Comparison of ENCODE assay signal across 8 cellular contexts in genomic region chr1:112706505-112707216, GRCh38. TPM values are rescaled to one million over a fixed set of nuclear protein-coding genes. Genes with fewer than 3 reads are reported as not detected.
DNase-seq lines count a peak whose midpoint lies in the region; TF ChIP-seq lines count a peak whose summit lies in the region.

Gene RHOC, minus strand, starts transcription at chr1:112707127. Its CDS starts 3,328 bp downstream, at chr1:112703799.

- peak; percentile 36 for DNase-seq in A172 (ENCODE audit: low spot score)
- DNase-seq in GM10266 (ENCODE audit: extremely low spot score), result peak; percentile 94
- peak; percentile 81 for DNase-seq in HEK293T (ENCODE audit: extremely low spot score)
- DNase-seq in NAMALWA (ENCODE audit: low spot score), result peak; percentile 76
- peak; percentile 71 for DNase-seq in activated CD8-positive, alpha-beta memory T cell treated with anti-CD3 and anti-CD28 coated beads, Interleukin-2, amount 50 U/mL, for 48 hours
- peak; percentile 42 for DNase-seq in fibroblast of pulmonary artery (ENCODE audit: low read depth)
- DNase-seq in NCI-H1092 (lab: John Stamatoyannopoulos, UW), result no peak

- TF ChIP-seq CTCF in GM10266 (IDR thresholded peaks at IDR 0.05; ENCODE audit: control insufficient read depth, insufficient read depth, low read depth, missing control alignments) (no peak), fibroblast of pulmonary artery (IDR thresholded peaks at IDR 0.05; ENCODE audit: low read length, missing control alignments) (no peak), nephron (IDR thresholded peaks at IDR 0.05; ENCODE audit: unreplicated experiment in 3 of 3) (no peak)

- peak within 1 kb of the TSS; percentile 95 for H3K4me3 ChIP-seq in fibroblast of pulmonary artery (replicated peaks; ENCODE audit: low read depth, low read length)

- CTCF ChIA-PET in HEK293T (lab: Yijun Ruan, JAX), result interaction anchor here (1.9 to 2.1 kb wide), 2 partner anchors 10 to 32 kb away, joined by 7 to 9 read pairs; partner anchors contain the start of gene MOV10

- peaks cover 28% of the 10 kb centered on the region for H3K27me3 Mint-ChIP-seq in nephron (ENCODE audit: low read depth)

- POLR2A ChIA-PET in HEK293T (lab: Yijun Ruan, JAX), result interaction anchor here (1.9 to 2.4 kb wide), 3 partner anchors 8 to 88 kb away, joined by 6 to 17 read pairs (median 16); partner anchors contain the start of genes CAPZA1, MOV10, PPM1J and ST7L

- peak within 1 kb of the TSS; percentile 93 to 97 (median 95) for H3K4me3 Mint-ChIP-seq in nephron

- peak within 1 kb of the TSS; percentile 92 to 99 (median 98) for H3K27ac Mint-ChIP-seq in nephron

- H3K36me3 Mint-ChIP-seq in nephron (ENCODE audit: low read depth), result peaks cover 21% of the 10 kb centered on the region

- peaks cover 45% of the 10 kb centered on the region for H3K4me1 Mint-ChIP-seq in nephron

- no peaks in the 10 kb centered on the region for H3K9me3 Mint-ChIP-seq in nephron

TF ChIP-seq in HEK293T, 16 proteins besides CTCF, POLR2A, EP300 and RAD21:
- TF ChIP-seq BHLHE40 (IDR thresholded peaks at IDR 0.05; ENCODE audit: borderline replicate concordance) (no peak), ELF4 (IDR thresholded peaks at IDR 0.05) (no peak), FOXM1 (IDR thresholded peaks at IDR 0.05; ENCODE audit: borderline replicate concordance) (no peak), SP1 (IDR thresholded peaks at IDR 0.05) (no peak), NFRKB (IDR thresholded peaks at IDR 0.05) (no peak), L3MBTL2 (conservative IDR thresholded peaks at IDR 0.05) (no peak), FOXK2 (IDR thresholded peaks at IDR 0.05) (no peak), HDGF (IDR thresholded peaks at IDR 0.05; ENCODE audit: borderline replicate concordance) (no peak), CTBP1 (IDR thresholded peaks at IDR 0.05; ENCODE audit: borderline replicate concordance) (no peak), TARDBP (IDR thresholded peaks at IDR 0.05) (no peak), ZNF384 (IDR thresholded peaks at IDR 0.05) (no peak)

RNA-seq across cellular contexts. Expression of gene RHOC, which starts in this region (rescaled TPM):
- total RNA-seq in A172 (2014; rRNA removed; shearing (Covaris generic)), result 454 and 553 TPM in 2 replicates
